In the genomic region with DNA sequence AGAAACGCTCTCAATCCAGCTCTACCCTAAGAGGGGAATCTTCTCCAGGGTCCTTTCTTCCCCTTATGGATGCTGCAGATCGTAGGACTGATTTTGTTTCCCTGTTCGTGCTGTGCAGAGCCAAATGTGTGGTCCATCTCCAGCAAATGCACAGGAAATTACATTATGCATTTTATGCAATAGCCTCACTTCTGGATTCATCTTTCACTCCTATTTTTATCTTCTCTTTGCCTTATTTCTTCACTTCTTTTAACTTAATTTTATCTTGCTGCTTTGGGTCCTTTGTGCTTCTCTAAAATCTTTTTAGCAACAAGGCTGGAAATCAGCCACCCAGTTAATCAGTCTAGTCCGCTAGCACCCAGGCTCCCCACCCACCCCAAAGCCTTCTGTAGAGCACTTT, we compare ENCODE assay signal across 19 cellular contexts.
DNase-seq lines count a peak whose midpoint lies in the region; TF ChIP-seq lines count a peak whose summit lies in the region.
"Had no signal": no experiment of that assay in that cellular context is flagged by ENCODE, and none has a peak within 500 bp of the region (broad histone marks: within the 10 kb centered on the region; RNA-seq: fewer than 3 reads in every experiment).

No MANE protein-coding gene starts in this region.

- TF ChIP-seq CTCF in RWPE1 (conservative IDR thresholded peaks at IDR 0.05; ENCODE audit: low read depth) (no peak), fibroblast of lung (conservative IDR thresholded peaks at IDR 0.05 in 1 of 2, IDR thresholded peaks at IDR 0.05 in 1 of 2; ENCODE audit: low read depth in 1 of 2, low read length in 2 of 2) (no peak), progenitor cell of endocrine pancreas (IDR thresholded peaks at IDR 0.05; ENCODE audit: unreplicated experiment) (no peak)

- H3K27ac ChIP-seq in RWPE1: peak overlapping the region; percentile 58; the same call in 1 of the 2 replicates
- peak overlapping the region; percentile 73 for H3K27ac ChIP-seq in fibroblast of lung (ENCODE audit: insufficient read depth, low read length)
- peak overlapping the region; percentile 12 for H3K27ac ChIP-seq in subcutaneous abdominal adipose tissue (ENCODE audit: low read depth, low read length)
- H3K27ac ChIP-seq: prostate gland had no signal

- peak overlapping the region; percentile 32 for H3K4me2 ChIP-seq in fibroblast of lung (ENCODE audit: extremely low read depth, insufficient read depth, low read length)

- no peak overlapping the region for H3K27ac Mint-ChIP-seq in activated T-cell treated with anti-CD3 and anti-CD28 coated beads, Interleukin-2, amount 50 U/mL, for 24 hours
- H3K27ac Mint-ChIP-seq in progenitor cell of endocrine pancreas: no peak overlapping the region
- H3K27ac Mint-ChIP-seq: activated naive CD8-positive, alpha-beta T cell treated with anti-CD3 and anti-CD28 coated beads, Interleukin-2, amount 10 ng/mL, durations not matched to agents 7 days and 5 days; activated T-helper 17 cell treated with anti-CD3 and anti-CD28 coated beads, Interleukin-2, amount 50 U/mL, for 72 hours; CD8-positive, alpha-beta T cell; naive thymus-derived CD8-positive, alpha-beta T cell; T-helper 2 cell treated with Interferon-gamma antibody and Interleukin-4, amounts not matched to agents 5 μg/mL and 100 μg/mL, for 36 hours had no signal

- H3K4me3 ChIP-seq in fibroblast of lung (replicated peaks in 1 of 4; ENCODE audit: control extremely low read depth in 1 of 4, insufficient read depth in 1 of 4, low read depth in 3 of 4, low read length in 4 of 4) (no peak overlapping the region), subcutaneous abdominal adipose tissue (ENCODE audit: low read depth in 1 of 5, low read length in 5 of 5) (no peak overlapping the region)
- H3K4me3 ChIP-seq: lung, prostate gland, tibial artery had no signal

- H3K9ac ChIP-seq in fibroblast of lung (ENCODE audit: insufficient read depth, low read length) (no peak overlapping the region), subcutaneous abdominal adipose tissue (ENCODE audit: low read length in 5 of 5) (peak overlapping the region in 1 of 5 donors; percentile 5)

- CTCF ChIA-PET in RWPE1 (lab: Yijun Ruan, JAX): no interaction called here

- DNase-seq in SKM-1 treated with dmso at 0.1 percent for 144 hours (lab: John Stamatoyannopoulos, UW; ENCODE audit: unreplicated experiment): peak; percentile 41
- no peak for DNase-seq in SKM-1 (lab: John Stamatoyannopoulos, UW; ENCODE audit: unreplicated experiment)
- no peak for DNase-seq in RWPE1 (ENCODE audit: low spot score)
- DNase-seq in fibroblast of lung (ENCODE audit: low read depth in 2 of 2): no peak
- DNase-seq in stimulated activated CD4-positive, alpha-beta T cell treated with anti-CD3 and anti-CD28 coated beads, Interleukin-2, amount 100 ng/mL, for 24 hours: no peak
- DNase-seq in activated T-cell treated with anti-CD3 and anti-CD28 coated beads, Interleukin-2, amount 50 U/mL, for 24 hours: no peak
- DNase-seq in progenitor cell of endocrine pancreas (ENCODE audit: low spot score, unreplicated experiment): no peak
- DNase-seq: activated naive CD8-positive, alpha-beta T cell treated with anti-CD3 and anti-CD28 coated beads, Interleukin-2, amount 10 ng/mL, durations not matched to agents 7 days and 5 days; CD8-positive, alpha-beta T cell; effector CD8-positive, alpha-beta T cell; naive thymus-derived CD8-positive, alpha-beta T cell; NCI-H146; NCI-H345 had no signal

- no peaks in the 10 kb centered on the region for H4K20me1 ChIP-seq in fibroblast of lung (ENCODE audit: control insufficient read depth, extremely low read depth, insufficient read depth, low read length)

- H3K36me3 Mint-ChIP-seq in activated T-cell treated with anti-CD3 and anti-CD28 coated beads, Interleukin-2, amount 50 U/mL, for 24 hours (ENCODE audit: low read depth): peaks cover 7% of the 10 kb centered on the region
- no peaks in the 10 kb centered on the region for H3K36me3 Mint-ChIP-seq in progenitor cell of endocrine pancreas (ENCODE audit: insufficient read depth)
- H3K36me3 Mint-ChIP-seq: CD8-positive, alpha-beta T cell; naive thymus-derived CD8-positive, alpha-beta T cell had no signal

- peaks cover 54% of the 10 kb centered on the region for H3K4me1 Mint-ChIP-seq in activated T-cell treated with anti-CD3 and anti-CD28 coated beads, Interleukin-2, amount 50 U/mL, for 24 hours (ENCODE audit: low read depth)
- H3K4me1 Mint-ChIP-seq in progenitor cell of endocrine pancreas (ENCODE audit: low read depth): no peaks in the 10 kb centered on the region

- peaks cover 8% of the 10 kb centered on the region for H3K27me3 Mint-ChIP-seq in activated T-cell treated with anti-CD3 and anti-CD28 coated beads, Interleukin-2, amount 50 U/mL, for 24 hours
- peaks cover 19% of the 10 kb centered on the region for H3K27me3 Mint-ChIP-seq in progenitor cell of endocrine pancreas
- H3K27me3 Mint-ChIP-seq: activated naive CD8-positive, alpha-beta T cell treated with anti-CD3 and anti-CD28 coated beads, Interleukin-2, amount 10 ng/mL, durations not matched to agents 7 days and 5 days had no signal

- H3K36me3 ChIP-seq in fibroblast of lung (ENCODE audit: control insufficient read depth, insufficient read depth, low read length) (no peaks in the 10 kb centered on the region), subcutaneous abdominal adipose tissue (ENCODE audit: control insufficient read depth in 5 of 5, insufficient read depth in 5 of 5, low read length in 5 of 5) (no peaks in the 10 kb centered on the region)
- H3K36me3 ChIP-seq: prostate gland, tibial artery had no signal

- H3K79me2 ChIP-seq in fibroblast of lung (ENCODE audit: control insufficient read depth, insufficient read depth, low read length): no peaks in the 10 kb centered on the region

- H3K9me3 Mint-ChIP-seq in activated T-cell treated with anti-CD3 and anti-CD28 coated beads, Interleukin-2, amount 50 U/mL, for 24 hours: peaks cover 5% of the 10 kb centered on the region
- H3K9me3 Mint-ChIP-seq in progenitor cell of endocrine pancreas (ENCODE audit: low read depth): no peaks in the 10 kb centered on the region
- H3K9me3 Mint-ChIP-seq: activated T-helper 17 cell treated with anti-CD3 and anti-CD28 coated beads, Interleukin-2, amount 50 U/mL, for 72 hours; CD8-positive, alpha-beta T cell had no signal

- POLR2A ChIA-PET in RWPE1 (lab: Yijun Ruan, JAX; ENCODE audit: low non-redundant PET): no interaction called here

- no peak overlapping the region for H3K4me3 Mint-ChIP-seq in activated T-cell treated with anti-CD3 and anti-CD28 coated beads, Interleukin-2, amount 50 U/mL, for 24 hours
- H3K4me3 Mint-ChIP-seq in progenitor cell of endocrine pancreas (ENCODE audit: low read depth): no peak overlapping the region
- H3K4me3 Mint-ChIP-seq: activated naive CD8-positive, alpha-beta T cell treated with anti-CD3 and anti-CD28 coated beads, Interleukin-2, amount 10 ng/mL, durations not matched to agents 7 days and 5 days; activated T-helper 17 cell treated with anti-CD3 and anti-CD28 coated beads, Interleukin-2, amount 50 U/mL, for 72 hours; CD8-positive, alpha-beta T cell; naive thymus-derived CD8-positive, alpha-beta T cell; T-helper 2 cell treated with Interferon-gamma antibody and Interleukin-4, amounts not matched to agents 5 μg/mL and 100 μg/mL, for 36 hours had no signal

- no peak overlapping the region for H2AFZ ChIP-seq in fibroblast of lung (ENCODE audit: low read length)

- no peaks in the 10 kb centered on the region for H3K9me3 ChIP-seq in fibroblast of lung (ENCODE audit: control insufficient read depth, insufficient read depth, low read depth, low read length)
- H3K9me3 ChIP-seq in subcutaneous abdominal adipose tissue (ENCODE audit: control insufficient read depth in 5 of 5, low read length in 5 of 5): no peaks in the 10 kb centered on the region
- H3K9me3 ChIP-seq: prostate gland, tibial artery had no signal

- H3K4me1 ChIP-seq in fibroblast of lung (ENCODE audit: control insufficient read depth, extremely low read depth, insufficient read depth, low read length) (peaks cover 37% of the 10 kb centered on the region), subcutaneous abdominal adipose tissue (ENCODE audit: control insufficient read depth in 5 of 5, insufficient read depth in 5 of 5, low read length in 5 of 5) (peaks cover 5 to 40% (median 30%) of the 10 kb centered on the region in 5 donors)
- H3K4me1 ChIP-seq: prostate gland had no signal

- H3K27me3 ChIP-seq in fibroblast of lung (ENCODE audit: control insufficient read depth, insufficient read depth, low read length): no peaks in the 10 kb centered on the region
- no peaks in the 10 kb centered on the region for H3K27me3 ChIP-seq in subcutaneous abdominal adipose tissue (ENCODE audit: control insufficient read depth in 5 of 5, insufficient read depth in 4 of 5, low read length in 5 of 5)
- H3K27me3 ChIP-seq: tibial artery had no signal

Comparison
In these comparisons a context has a peak if more than half of its experiments do, and no peak if none do; other contexts are left out.
1. H3K27ac ChIP-seq: peak in every context shown above with its lines; median percentile 73 in fibroblast of lung; 58 in RWPE1; 12 in subcutaneous abdominal adipose tissue.